Comparison of ENCODE assay signal across 8 cellular contexts in the genomic region with DNA sequence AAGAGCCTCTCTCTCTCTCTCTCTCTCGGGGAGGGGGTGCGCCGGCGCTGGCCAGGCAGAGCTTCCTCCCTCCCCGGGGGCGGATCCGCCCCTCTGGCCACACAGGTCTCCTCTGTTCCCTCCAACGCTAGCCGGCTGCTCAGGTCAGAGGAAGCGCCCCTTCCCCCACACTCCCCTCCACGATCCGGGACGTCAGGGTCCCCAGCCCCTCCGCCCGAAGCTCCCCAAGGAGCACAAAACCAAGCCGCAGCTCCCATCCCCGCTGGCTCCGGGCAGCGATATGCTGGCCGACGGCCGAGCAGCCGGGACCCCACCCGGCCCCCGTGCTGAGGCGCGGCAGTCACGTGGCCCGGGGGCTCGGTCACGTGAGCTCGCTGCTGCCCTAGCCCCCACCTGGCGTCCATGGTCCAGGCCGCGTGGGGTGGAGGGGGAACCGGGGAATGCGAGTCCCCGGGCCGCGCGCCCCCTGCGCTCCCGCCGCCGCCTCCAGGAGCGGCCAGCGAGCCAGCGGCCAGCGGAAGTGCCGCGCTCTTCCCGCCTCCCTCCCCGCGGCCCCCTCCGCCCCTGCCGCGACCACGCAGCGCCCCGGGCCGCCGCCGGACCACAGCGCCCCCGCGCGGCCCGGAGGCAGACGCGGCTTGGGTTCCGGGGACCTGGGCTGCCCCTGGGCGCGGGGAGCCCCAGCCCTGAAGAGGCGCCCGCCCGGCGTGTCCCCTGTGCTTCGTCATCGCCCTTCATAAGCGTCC. TPM values are rescaled to one million over a fixed set of nuclear protein-coding genes. Genes with fewer than 3 reads are reported as not detected.
DNase-seq lines count a peak whose midpoint lies in the region; ATAC-seq and TF ChIP-seq lines count a peak whose summit lies in the region.

A gene with protein sequence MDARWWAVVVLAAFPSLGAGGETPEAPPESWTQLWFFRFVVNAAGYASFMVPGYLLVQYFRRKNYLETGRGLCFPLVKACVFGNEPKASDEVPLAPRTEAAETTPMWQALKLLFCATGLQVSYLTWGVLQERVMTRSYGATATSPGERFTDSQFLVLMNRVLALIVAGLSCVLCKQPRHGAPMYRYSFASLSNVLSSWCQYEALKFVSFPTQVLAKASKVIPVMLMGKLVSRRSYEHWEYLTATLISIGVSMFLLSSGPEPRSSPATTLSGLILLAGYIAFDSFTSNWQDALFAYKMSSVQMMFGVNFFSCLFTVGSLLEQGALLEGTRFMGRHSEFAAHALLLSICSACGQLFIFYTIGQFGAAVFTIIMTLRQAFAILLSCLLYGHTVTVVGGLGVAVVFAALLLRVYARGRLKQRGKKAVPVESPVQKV (minus strand): TSS at position 522 of the 746 bp plus-strand sequence. CDS start 118 bp downstream, at position 404.

- peak; percentile 79 for TF ChIP-seq POLR2A in GM19099 (IDR thresholded peaks at IDR 0.05; ENCODE audit: extremely low read depth, insufficient read length, low read depth)
- TF ChIP-seq POLR2A in erythroblast (IDR thresholded peaks at IDR 0.05; ENCODE audit: low read length), result peak; percentile 65

- peak within 1 kb of the TSS; percentile 90 for H3K4me3 ChIP-seq in mucosa of descending colon

- intact Hi-C loops in CD14-positive monocyte (cut with micrococcal nuclease) (loop anchor here (5.0 kb wide), 3 partner anchors 35 to 160 kb away; a partner anchor contains a TSS), mucosa of descending colon (cut with DNase I, micrococcal nuclease) (no loop called here)

- H3K4me3 Mint-ChIP-seq in CD14-positive monocyte, result peak within 1 kb of the TSS; percentile 79 to 87
- peak within 1 kb of the TSS; percentile 90 to 94 for H3K4me3 Mint-ChIP-seq in stimulated activated naive CD8-positive, alpha-beta T cell treated with anti-CD3 and anti-CD28 coated beads, Interleukin-15, amount 100 ng/mL, for 72 hours

- no peaks in the 10 kb centered on the region for H3K9me3 Mint-ChIP-seq in CD14-positive monocyte
- no peaks in the 10 kb centered on the region for H3K9me3 Mint-ChIP-seq in stimulated activated naive CD8-positive, alpha-beta T cell treated with anti-CD3 and anti-CD28 coated beads, Interleukin-15, amount 100 ng/mL, for 72 hours

- peak; percentile 87 for TF ChIP-seq CTCF in CD14-positive monocyte (IDR thresholded peaks at IDR 0.05)
- peak; percentile 81 for TF ChIP-seq CTCF in mucosa of descending colon (IDR thresholded peaks at IDR 0.05)

- no peaks in the 10 kb centered on the region for H3K9me3 ChIP-seq in mucosa of descending colon

- H3K4me1 Mint-ChIP-seq in CD14-positive monocyte, result peaks cover 58% of the 10 kb centered on the region
- H3K4me1 Mint-ChIP-seq in stimulated activated naive CD8-positive, alpha-beta T cell treated with anti-CD3 and anti-CD28 coated beads, Interleukin-15, amount 100 ng/mL, for 72 hours, result peaks cover 86% of the 10 kb centered on the region

- H3K36me3 Mint-ChIP-seq in CD14-positive monocyte, result peaks cover 72 to 77% of the 10 kb centered on the region in 2 donors

- peaks cover 16% of the 10 kb centered on the region for H3K4me1 ChIP-seq in mucosa of descending colon (ENCODE audit: low read depth)

- ATAC-seq in HG03354 (IDR thresholded peaks at IDR 0.05; ENCODE audit: poor library complexity, severe bottlenecking, unreplicated experiment) (peak; percentile 58), mucosa of descending colon (peak; percentile 88)
- ATAC-seq in stimulated activated naive CD8-positive, alpha-beta T cell treated with anti-CD3 and anti-CD28 coated beads, Interleukin-15, amount 100 ng/mL, for 72 hours, result peak; percentile 84

- peaks cover 0 to 6% (median 2%) of the 10 kb centered on the region in 3 donors for H3K27me3 Mint-ChIP-seq in CD14-positive monocyte (ENCODE audit: low read depth in 3 of 3)
- H3K27me3 Mint-ChIP-seq in stimulated activated naive CD8-positive, alpha-beta T cell treated with anti-CD3 and anti-CD28 coated beads, Interleukin-15, amount 100 ng/mL, for 72 hours, result no peaks in the 10 kb centered on the region

- peaks cover 18% of the 10 kb centered on the region for H3K36me3 ChIP-seq in mucosa of descending colon (ENCODE audit: low read depth)

- H3K27ac Mint-ChIP-seq in CD14-positive monocyte, result peak within 1 kb of the TSS; percentile 83 to 97 (median 91)
- peak within 1 kb of the TSS; percentile 83 to 97 for H3K27ac Mint-ChIP-seq in stimulated activated naive CD8-positive, alpha-beta T cell treated with anti-CD3 and anti-CD28 coated beads, Interleukin-15, amount 100 ng/mL, for 72 hours

- DNase-seq in CD14-positive monocyte (ENCODE audit: low spot score), result peak; percentile 79
- DNase-seq in NOMO-1 (lab: John Stamatoyannopoulos, UW; ENCODE audit: unreplicated experiment in 2 of 2), result peak; percentile 59 to 77
- peak; percentile 76 for DNase-seq in activated T-cell treated with anti-CD3 and anti-CD28 coated beads, Interleukin-2, amount 50 U/mL, for 1 hour
- DNase-seq in erythroblast (lab: John Stamatoyannopoulos, UW), result peak; percentile 89 to 92
- peak; percentile 63 to 85 (median 80) for DNase-seq in mucosa of descending colon
- peak; percentile 77 to 82 for DNase-seq in stimulated activated naive CD8-positive, alpha-beta T cell treated with anti-CD3 and anti-CD28 coated beads, Interleukin-15, amount 100 ng/mL, for 72 hours

RNA-seq across cellular contexts. Expression of the gene that starts here (rescaled TPM):
- polyA plus RNA-seq in CD14-positive monocyte, result 10 to 100 TPM; 17.4 to 30.6 TPM
- total RNA-seq in mucosa of descending colon, result 10 to 100 TPM; 24.9 to 38.0 (median 31.6) TPM

Comparison
In these comparisons a context has a peak if more than half of its experiments do, and no peak if none do; other contexts are left out.
1. Peak in every context shown above with its lines: DNase-seq, ATAC-seq and H3K4me3 ChIP-seq.
2. intact Hi-C loops: an anchor here in CD14-positive monocyte (5.0 kb wide); none called in mucosa of descending colon.